ENCODE assay signal across 16 cellular contexts in genomic region chr7:41708621-41709358, GRCh38. TPM values are rescaled to one million over a fixed set of nuclear protein-coding genes. Genes with fewer than 3 reads are reported as not detected.
"Had no signal": no experiment of that assay in that cellular context is flagged by ENCODE, and none has a peak within 500 bp of the region (broad histone marks: within the 10 kb centered on the region; RNA-seq: fewer than 3 reads in every experiment).

No MANE protein-coding gene starts in this region.

- H3K36me3 ChIP-seq: esophagus muscularis mucosa, transverse colon had no signal

- ATAC-seq: activated T-helper 17 cell treated with anti-CD3 and anti-CD28 coated beads, Interleukin-2, amount 50 U/mL, for 72 hours had no signal

- H3K27ac ChIP-seq: esophagus muscularis mucosa, parathyroid adenoma, transverse colon, VCaP had no signal

- H3K79me2 ChIP-seq: parathyroid adenoma had no signal

- H3K4me3 ChIP-seq: esophagus muscularis mucosa, lung, skin epidermis, transverse colon had no signal

- H3K27me3 ChIP-seq: esophagus muscularis mucosa, transverse colon had no signal

- H3K9me3 ChIP-seq: esophagus muscularis mucosa, transverse colon had no signal

- H2AFZ ChIP-seq: parathyroid adenoma had no signal

- DNase-seq: activated CD4-positive, alpha-beta T cell treated with anti-CD3 and anti-CD28 coated beads for 1 hour; activated CD4-positive, alpha-beta T cell treated with anti-CD3 and anti-CD28 coated beads, Interleukin-2, amount 50 U/mL, for 4 hours; activated naive CD4-positive, alpha-beta T cell treated with Interleukin-2 at 50 U/mL for 16 hours; glutamatergic neuron; immature natural killer cell; midbrain; stimulated activated CD4-positive, alpha-beta T cell treated with anti-CD3 and anti-CD28 coated beads, Interleukin-4, amount 100 ng/mL, for 24 hours; stimulated activated naive CD4-positive, alpha-beta T cell; substantia nigra; transverse colon had no signal

RNA-seq across cellular contexts. Expression of gene INHBA, which starts 5.9 kb away (rescaled TPM):
- total RNA-seq: activated T-helper 17 cell treated with anti-CD3 and anti-CD28 coated beads, Interleukin-2, amount 50 U/mL, for 72 hours had no signal
